In the genomic region with DNA sequence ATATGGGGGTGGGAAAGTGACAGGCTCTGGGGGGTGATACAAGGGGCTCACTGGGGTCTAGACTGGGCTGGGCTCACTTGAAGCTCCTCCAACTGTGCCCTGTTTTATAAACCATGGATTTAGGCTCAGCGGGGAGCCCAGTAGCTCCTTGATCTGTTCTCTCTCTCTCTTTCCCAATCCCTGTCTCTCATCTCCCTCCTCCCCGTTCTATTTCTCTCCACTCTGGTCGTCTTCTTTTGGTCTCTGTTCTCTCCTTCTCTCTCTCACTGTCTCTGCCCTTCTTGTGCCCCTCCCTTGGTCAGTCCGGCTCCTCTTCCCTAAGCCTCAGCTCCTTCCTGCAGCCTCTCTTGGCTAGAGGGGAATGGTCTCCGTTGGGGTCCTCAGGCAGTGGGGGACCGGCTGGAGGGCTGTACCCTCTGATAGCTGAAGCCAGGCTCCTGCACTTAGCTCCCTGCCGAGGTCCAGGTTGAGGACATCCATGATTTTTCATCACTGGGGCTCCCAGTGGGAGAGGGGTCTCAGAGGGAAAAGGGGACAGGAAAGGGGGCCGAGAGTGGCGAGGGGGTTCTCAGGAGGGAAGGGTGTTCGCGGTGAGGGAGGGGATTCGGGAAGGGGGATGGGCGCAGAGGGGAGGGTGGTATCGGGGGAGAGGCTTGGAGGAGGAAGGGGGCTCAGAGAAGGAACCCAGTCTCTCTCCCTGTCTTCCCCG, we compare ENCODE assay signal across 12 cellular contexts. TPM values are rescaled to one million over a fixed set of nuclear protein-coding genes. Genes with fewer than 3 reads are reported as not detected.
DNase-seq lines count a peak whose midpoint lies in the region; ATAC-seq, FAIRE-seq and TF ChIP-seq lines count a peak whose summit lies in the region.
"Had no signal": no experiment of that assay in that cellular context is flagged by ENCODE, and none has a peak within 500 bp of the region (broad histone marks: within the 10 kb centered on the region; RNA-seq: fewer than 3 reads in every experiment).

No MANE protein-coding gene starts in this region.

- BruUV-seq in MCF 10A (replicated peaks; lab: Mats Ljungman, UMichigan), result no TSS peak

- H3K36me3 ChIP-seq in breast epithelium (no peaks in the 10 kb centered on the region), astrocyte (ENCODE audit: insufficient read depth, low read length) (no peaks in the 10 kb centered on the region), lower lobe of right lung (no peaks in the 10 kb centered on the region), upper lobe of right lung (no peaks in the 10 kb centered on the region)
- H3K36me3 ChIP-seq: left lung, tibial nerve had no signal

- no peaks in the 10 kb centered on the region for H3K79me2 ChIP-seq in astrocyte (ENCODE audit: insufficient read depth, low read length)

- H3K4me3 ChIP-seq in breast epithelium (peak overlapping the region in 2 of 3 donors; percentile 12 to 48), astrocyte (ENCODE audit: insufficient read depth, low read depth, low read length) (no peak overlapping the region), lower lobe of right lung (peak overlapping the region; percentile 36), upper lobe of right lung (peak overlapping the region; percentile 30)

- POLR2A ChIA-PET in MCF 10A (lab: Yijun Ruan, JAX), result no interaction called here

- TF ChIP-seq CTCF in breast epithelium (IDR thresholded peaks at IDR 0.05), result no peak
- TF ChIP-seq CTCF in MCF 10A (IDR thresholded peaks at IDR 0.05; ENCODE audit: unreplicated experiment), result no peak
- TF ChIP-seq CTCF in astrocyte (IDR thresholded peaks at IDR 0.05; ENCODE audit: insufficient read depth, low read depth, low read length), result no peak
- no peak for TF ChIP-seq CTCF in lower lobe of right lung (IDR thresholded peaks at IDR 0.05)
- TF ChIP-seq CTCF in upper lobe of right lung (IDR thresholded peaks at IDR 0.05), result no peak

- peaks cover 50% of the 10 kb centered on the region for H3K27me3 Mint-ChIP-seq in MCF 10A (ENCODE audit: insufficient read depth, unreplicated experiment)
- peaks cover 32% of the 10 kb centered on the region for H3K27me3 Mint-ChIP-seq in astrocyte (ENCODE audit: low read depth, unreplicated experiment)

- no peaks in the 10 kb centered on the region for H3K4me1 ChIP-seq in breast epithelium
- peaks cover 13% of the 10 kb centered on the region for H3K4me1 ChIP-seq in astrocyte (ENCODE audit: insufficient read depth, low read length)
- peaks cover 11% of the 10 kb centered on the region for H3K4me1 ChIP-seq in lower lobe of right lung
- peaks cover 12% of the 10 kb centered on the region for H3K4me1 ChIP-seq in upper lobe of right lung

- no peak for FAIRE-seq in astrocyte (lab: Jason Lieb, UNC)
- FAIRE-seq: RCC 7860 had no signal

- H3K4me1 Mint-ChIP-seq in MCF 10A (ENCODE audit: insufficient read depth, unreplicated experiment), result no peaks in the 10 kb centered on the region
- no peaks in the 10 kb centered on the region for H3K4me1 Mint-ChIP-seq in astrocyte (ENCODE audit: low read depth, unreplicated experiment)

- peak overlapping the region in 1 of 2 donors; percentile 38 for H3K27ac ChIP-seq in breast epithelium
- peak overlapping the region; percentile 69 for H3K27ac ChIP-seq in astrocyte (ENCODE audit: low read depth, low read length)
- H3K27ac ChIP-seq in lower lobe of right lung, result no peak overlapping the region
- peak overlapping the region; percentile 34 for H3K27ac ChIP-seq in upper lobe of right lung

- H3K9ac ChIP-seq in astrocyte (ENCODE audit: low read length), result peak overlapping the region; percentile 73

- no peak overlapping the region for H3K4me3 Mint-ChIP-seq in MCF 10A (ENCODE audit: unreplicated experiment)
- H3K4me3 Mint-ChIP-seq in astrocyte (ENCODE audit: unreplicated experiment), result no peak overlapping the region

- no peaks in the 10 kb centered on the region for H4K20me1 ChIP-seq in astrocyte (ENCODE audit: insufficient read depth, low read length)

- H3K36me3 Mint-ChIP-seq in MCF 10A (ENCODE audit: insufficient read depth, unreplicated experiment), result no peaks in the 10 kb centered on the region
- H3K36me3 Mint-ChIP-seq in astrocyte (ENCODE audit: low read depth, unreplicated experiment), result no peaks in the 10 kb centered on the region

- H3K27ac Mint-ChIP-seq in MCF 10A (ENCODE audit: low read depth, unreplicated experiment) (no peak overlapping the region), astrocyte (ENCODE audit: unreplicated experiment) (peak overlapping the region; percentile 18)

- no peak for DNase-seq in breast epithelium (ENCODE audit: low spot score in 2 of 2)
- DNase-seq in MCF 10A (ENCODE audit: unreplicated experiment), result no peak
- DNase-seq in astrocyte (ENCODE audit: low read depth), result no peak
- no peak for DNase-seq in lower lobe of right lung
- DNase-seq in upper lobe of right lung, result no peak
- DNase-seq in kidney glomerular epithelial cell (lab: John Stamatoyannopoulos, UW), result no peak
- no peak for DNase-seq in GM19238 (ENCODE audit: insufficient read length, low spot score)
- DNase-seq: NCI-H1436 treated with DMSO at 0.1 percent for 48 hours had no signal

- intact Hi-C loops in breast epithelium (cut with DNase I; ENCODE audit: low total_unique reads) (no loop called here), MCF 10A (cut with micrococcal nuclease) (no loop called here), lower lobe of right lung (cut with DNase I) (no loop called here), upper lobe of right lung (cut with DNase I) (no loop called here)

- no peak overlapping the region for H2AFZ ChIP-seq in astrocyte (ENCODE audit: low read depth, low read length)

- H3K27me3 ChIP-seq in breast epithelium (peaks cover 0 to 71% of the 10 kb centered on the region in 2 donors), astrocyte (ENCODE audit: insufficient read depth, low read length) (no peaks in the 10 kb centered on the region), lower lobe of right lung (ENCODE audit: low read depth) (peaks cover 21% of the 10 kb centered on the region), upper lobe of right lung (no peaks in the 10 kb centered on the region)

- H3K9me3 Mint-ChIP-seq in MCF 10A (ENCODE audit: unreplicated experiment) (no peaks in the 10 kb centered on the region), astrocyte (ENCODE audit: unreplicated experiment) (no peaks in the 10 kb centered on the region)

- CTCF ChIA-PET in MCF 10A (lab: Yijun Ruan, JAX), result interaction anchor here (0.6 to 0.7 kb wide), 3 partner anchors 21 to 788 kb away, joined by 3 to 4 read pairs (median 3); no protein-coding TSS in a partner anchor

- TF ChIP-seq POLR2A in breast epithelium (IDR thresholded peaks at IDR 0.05), result no peak

- ATAC-seq in lower lobe of right lung (peak in 1 of 2 donors; percentile 4), upper lobe of right lung (no peak), GM18907 (IDR thresholded peaks at IDR 0.05; ENCODE audit: unreplicated experiment) (no peak)

- peak overlapping the region; percentile 81 for H3K4me2 ChIP-seq in astrocyte (ENCODE audit: low read length)

- no peaks in the 10 kb centered on the region for H3K9me3 ChIP-seq in breast epithelium
- no peaks in the 10 kb centered on the region for H3K9me3 ChIP-seq in astrocyte (ENCODE audit: insufficient read depth, low read depth, low read length)
- no peaks in the 10 kb centered on the region for H3K9me3 ChIP-seq in lower lobe of right lung
- no peaks in the 10 kb centered on the region for H3K9me3 ChIP-seq in upper lobe of right lung
- H3K9me3 ChIP-seq: left lung, tibial nerve had no signal

RNA-seq across cellular contexts. Expression of gene UNC13A, which starts 8.5 kb away (rescaled TPM):
- total RNA-seq in breast epithelium, result under 1 TPM in 2 of 3 donors, not detected in 1; under 0.01 to 0.15 TPM
- 0.15 and 0.21 TPM in 2 replicates for total RNA-seq in MCF 10A (2022)
- total RNA-seq in astrocyte, result 1.2 and 1.4 TPM in 2 replicates
- total RNA-seq in lower lobe of right lung, result 0.21 TPM
- 0.41 TPM for total RNA-seq in upper lobe of right lung

RNA-seq across cellular contexts. Expression of gene MAP1S, which starts 39.6 kb away (rescaled TPM):
- 10 to 100 TPM; 11.2 to 17.4 (median 15.4) TPM for total RNA-seq in breast epithelium
- 47.1 and 58.3 TPM in 2 replicates for total RNA-seq in MCF 10A (2022)
- 72.3 and 82.2 TPM in 2 replicates for total RNA-seq in astrocyte
- 67.1 TPM for total RNA-seq in lower lobe of right lung
- 71.4 TPM for total RNA-seq in upper lobe of right lung
